ENCODE assay signal across 1 cellular context in genomic region chr2:85578243-85579180, GRCh38.
TF ChIP-seq lines count a peak whose summit lies in the region.

No MANE protein-coding gene starts in this region.

TF ChIP-seq in endothelial cell of umbilical vein, 7 proteins besides CTCF, POLR2A, EP300 and RAD21:
- TF ChIP-seq EZH2 (IDR thresholded peaks at IDR 0.05; ENCODE audit: borderline replicate concordance, low read depth, low read length, severe bottlenecking) (no peak), POLR2AphosphoS5 (IDR thresholded peaks at IDR 0.05; ENCODE audit: insufficient read depth, low read depth, low read length) (no peak), GATA2 (IDR thresholded peaks at IDR 0.05; ENCODE audit: insufficient read depth, insufficient read length, low read depth, low read length) (no peak), MYC (IDR thresholded peaks at IDR 0.05; ENCODE audit: low read depth, low read length) (no peak), FOS (IDR thresholded peaks at IDR 0.05; ENCODE audit: borderline replicate concordance, insufficient read depth, low read length) (no peak), JUN (IDR thresholded peaks at IDR 0.05; ENCODE audit: borderline replicate concordance, insufficient read depth, insufficient read length, low read depth) (no peak)
- TF ChIP-seq, protein P1, sequence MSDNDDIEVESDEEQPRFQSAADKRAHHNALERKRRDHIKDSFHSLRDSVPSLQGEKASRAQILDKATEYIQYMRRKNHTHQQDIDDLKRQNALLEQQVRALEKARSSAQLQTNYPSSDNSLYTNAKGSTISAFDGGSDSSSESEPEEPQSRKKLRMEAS (IDR thresholded peaks at IDR 0.05; ENCODE audit: insufficient read depth, insufficient read length): no peak
